7 cellular contexts compared by ENCODE assay signal in genomic region chr13:89903115-89903514, GRCh38.
"Had no signal": no experiment of that assay in that cellular context is flagged by ENCODE, and none has a peak within 500 bp of the region (broad histone marks: within the 10 kb centered on the region; RNA-seq: fewer than 3 reads in every experiment).

No MANE protein-coding gene starts in this region.

- ATAC-seq: GM23338, HCT116 had no signal

- H2AFZ ChIP-seq: GM23338 had no signal

- FAIRE-seq: H1, H54, HTR-8/SVneo had no signal

- DNase-seq: KG1 had no signal

- H3K4me1 ChIP-seq: HAP-1 had no signal

- H3K36me3 ChIP-seq: HAP-1 had no signal

- H3K4me2 ChIP-seq: GM23338 had no signal

- H3K9me3 ChIP-seq: HAP-1 had no signal

- H3K4me3 ChIP-seq: GM23338, HAP-1 had no signal
